In the genomic region with DNA sequence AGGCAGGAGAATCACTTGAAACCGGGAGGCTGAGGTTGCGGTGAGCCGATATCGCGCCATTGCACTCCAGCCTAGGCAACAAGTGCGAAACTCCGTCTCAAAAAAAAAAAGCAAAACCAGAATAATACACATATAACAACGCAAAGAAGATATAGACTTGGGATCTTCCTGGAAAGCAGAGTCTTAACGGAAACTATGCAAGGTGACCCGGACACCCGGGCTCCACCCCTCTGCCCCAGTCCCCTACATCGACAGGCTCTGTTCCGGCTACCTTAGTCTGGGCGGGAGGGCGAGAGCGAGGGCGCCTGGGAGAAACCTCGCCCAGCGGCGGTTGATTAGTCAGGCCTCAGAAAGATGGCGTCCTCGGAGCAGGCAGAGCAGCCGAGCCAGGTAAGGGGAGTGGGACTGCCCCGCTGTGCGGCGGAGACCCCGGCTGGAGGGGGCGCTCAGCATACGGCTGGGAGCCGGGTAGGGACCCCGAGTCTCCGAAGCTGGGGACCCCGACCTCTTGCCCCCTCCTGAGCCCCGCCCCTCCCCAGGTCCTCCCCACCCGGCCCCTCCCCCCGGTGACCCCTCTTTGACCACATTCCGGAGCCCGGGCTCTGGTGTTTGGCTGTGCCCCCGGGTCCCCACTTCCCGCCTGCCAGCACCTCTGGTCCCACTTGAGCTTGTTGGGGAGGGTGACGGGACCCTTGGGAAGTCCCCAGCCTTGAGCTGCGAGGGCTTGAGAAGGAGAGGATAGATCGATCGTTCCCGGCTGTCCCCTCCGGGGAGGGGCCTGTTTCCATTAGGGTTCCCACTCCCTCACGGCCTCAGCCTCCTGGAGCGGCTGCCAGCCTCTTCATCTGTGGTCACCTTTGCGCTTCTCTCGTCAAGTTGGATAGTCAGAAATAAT, we compare ENCODE assay signal across 8 cellular contexts. TPM values are rescaled to one million over a fixed set of nuclear protein-coding genes. Genes with fewer than 3 reads are reported as not detected.
DNase-seq lines count a peak whose midpoint lies in the region; ATAC-seq and TF ChIP-seq lines count a peak whose summit lies in the region.

A gene with protein sequence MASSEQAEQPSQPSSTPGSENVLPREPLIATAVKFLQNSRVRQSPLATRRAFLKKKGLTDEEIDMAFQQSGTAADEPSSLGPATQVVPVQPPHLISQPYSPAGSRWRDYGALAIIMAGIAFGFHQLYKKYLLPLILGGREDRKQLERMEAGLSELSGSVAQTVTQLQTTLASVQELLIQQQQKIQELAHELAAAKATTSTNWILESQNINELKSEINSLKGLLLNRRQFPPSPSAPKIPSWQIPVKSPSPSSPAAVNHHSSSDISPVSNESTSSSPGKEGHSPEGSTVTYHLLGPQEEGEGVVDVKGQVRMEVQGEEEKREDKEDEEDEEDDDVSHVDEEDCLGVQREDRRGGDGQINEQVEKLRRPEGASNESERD (plus strand): TSS at position 338 of the 895 bp plus-strand sequence. CDS start 17 bp downstream, at position 355.

- intact Hi-C loops in adrenal gland (cut with DNase I), result no loop called here
- intact Hi-C loops in left ventricle myocardium inferior (cut with micrococcal nuclease), result no loop called here
- intact Hi-C loops in posterior vena cava (cut with DNase I), result no loop called here

- H3K4me1 ChIP-seq in adrenal gland (replicated peaks in 1 of 2) (peaks cover 7 to 36% of the 10 kb centered on the region in 2 donors), left ventricle myocardium inferior (peaks cover 42% of the 10 kb centered on the region), upper lobe of left lung (peaks cover 19 to 45% (median 30%) of the 10 kb centered on the region in 4 donors)

- H3K27me3 ChIP-seq in adrenal gland (no peaks in the 10 kb centered on the region), left ventricle myocardium inferior (ENCODE audit: low read depth) (no peaks in the 10 kb centered on the region), upper lobe of left lung (no peaks in the 10 kb centered on the region)

- TF ChIP-seq CTCF in adrenal gland (IDR thresholded peaks at IDR 0.05), result no peak
- TF ChIP-seq CTCF in left ventricle myocardium inferior (IDR thresholded peaks at IDR 0.05; ENCODE audit: borderline replicate concordance), result no peak
- TF ChIP-seq CTCF in upper lobe of left lung (IDR thresholded peaks at IDR 0.05), result no peak

- H3K27ac ChIP-seq in adrenal gland (peak within 1 kb of the TSS in 4 of 5 donors; percentile 27 to 88 (median 74)), left ventricle myocardium inferior (replicated peaks) (peak within 1 kb of the TSS; percentile 92), upper lobe of left lung (peak within 1 kb of the TSS; percentile 74 to 93 (median 85))

- no peak for TF ChIP-seq EP300 in upper lobe of left lung (IDR thresholded peaks at IDR 0.05)

- peak; percentile 79 for ATAC-seq in HG02642 (IDR thresholded peaks at IDR 0.05; ENCODE audit: poor library complexity, unreplicated experiment)
- peak; percentile 94 to 95 for ATAC-seq in upper lobe of left lung (ENCODE audit: low FRiP score in 2 of 2)

- H3K36me3 ChIP-seq in adrenal gland (replicated peaks in 1 of 2) (no peaks in the 10 kb centered on the region), left ventricle myocardium inferior (no peaks in the 10 kb centered on the region), upper lobe of left lung (no peaks in the 10 kb centered on the region)

- DNase-seq in NCI-H1436 (lab: John Stamatoyannopoulos, UW) (peak; percentile 71), T-helper 1 cell (peak; percentile 65 to 88 (median 77)), adrenal gland (peak; percentile 82 to 93 (median 88)), left ventricle myocardium inferior (peak; percentile 87), posterior vena cava (ENCODE audit: low spot score) (peak; percentile 95), upper lobe of left lung (peak; percentile 88 to 91)

- peak in 1 of 2 donors; percentile 61 for TF ChIP-seq POLR2A in adrenal gland (IDR thresholded peaks at IDR 0.05)
- peak in 1 of 4 donors; percentile 57 for TF ChIP-seq POLR2A in upper lobe of left lung (IDR thresholded peaks at IDR 0.05)

- WGBS in adrenal gland, 4 donors, result 11 to 15% (median 12%) methylated on average over 32 to 49 of the region's 50 CpGs
- 16 to 20% methylated on average over 26 to 36 of the region's 50 CpGs for WGBS in upper lobe of left lung, 2 donors

- H3K4me3 ChIP-seq in GM08714 (ENCODE audit: low read length) (peak within 1 kb of the TSS; percentile 92), adrenal gland (peak within 1 kb of the TSS; percentile 49 to 82 (median 65)), left ventricle myocardium inferior (peak within 1 kb of the TSS; percentile 91), upper lobe of left lung (peak within 1 kb of the TSS; percentile 81 to 94 (median 84))

- H3K9me3 ChIP-seq in adrenal gland (replicated peaks in 1 of 3) (no peaks in the 10 kb centered on the region), left ventricle myocardium inferior (replicated peaks) (no peaks in the 10 kb centered on the region), upper lobe of left lung (no peaks in the 10 kb centered on the region)

RNA-seq across cellular contexts. Expression of the gene that starts here (rescaled TPM):
- total RNA-seq in adrenal gland, result 10 to 100 TPM in 6 of 8 donors, 1 to 10 TPM in 2; 9.7 to 23.9 (median 18.1) TPM
- polyA plus RNA-seq in adrenal gland, result 10 to 100 TPM; 15.7 to 19.5 (median 19.5) TPM
- total RNA-seq in left ventricle myocardium inferior, result 20.8 TPM
- total RNA-seq in posterior vena cava, result 10 to 100 TPM; 12.8 to 15.0 TPM
- total RNA-seq in upper lobe of left lung, result 10 to 100 TPM; 21.2 to 43.0 (median 29.9) TPM

Comparison
In these comparisons a context has a peak if more than half of its experiments do, and no peak if none do; other contexts are left out.
1. Peak in every context shown above with its lines: DNase-seq, ATAC-seq, H3K4me3 ChIP-seq and H3K27ac ChIP-seq.